8 cellular contexts compared by ENCODE assay signal in genomic region chr9:33167949-33168535, GRCh38. TPM values are rescaled to one million over a fixed set of nuclear protein-coding genes. Genes with fewer than 3 reads are reported as not detected.
DNase-seq lines count a peak whose midpoint lies in the region; ATAC-seq and TF ChIP-seq lines count a peak whose summit lies in the region.

No MANE protein-coding gene starts in this region.

- H3K36me3 ChIP-seq in ES-I3 (ENCODE audit: insufficient read depth, low read length) (no peaks in the 10 kb centered on the region), IMR-90 (ENCODE audit: control insufficient read depth, insufficient read depth, low read length) (no peaks in the 10 kb centered on the region), kidney epithelial cell (ENCODE audit: control insufficient read depth, insufficient read depth, low read length) (no peaks in the 10 kb centered on the region), thymus (ENCODE audit: control insufficient read depth, insufficient read depth) (no peaks in the 10 kb centered on the region)

- H3K9me3 ChIP-seq in ES-I3 (ENCODE audit: control insufficient read depth, insufficient read depth, low read length) (no peaks in the 10 kb centered on the region), IMR-90 (ENCODE audit: control insufficient read depth, insufficient read depth, low read length) (no peaks in the 10 kb centered on the region), thymus (ENCODE audit: control insufficient read depth) (no peaks in the 10 kb centered on the region)

- H3K4me2 ChIP-seq in IMR-90 (ENCODE audit: low read depth, low read length), result peak overlapping the region; percentile 86

- H3K9me1 ChIP-seq in IMR-90 (ENCODE audit: insufficient read depth, low read length), result peaks cover 10% of the 10 kb centered on the region

- H3K27ac ChIP-seq in IMR-90 (ENCODE audit: insufficient read depth, low read length), result peak overlapping the region; percentile 90
- H3K27ac ChIP-seq in thymus (ENCODE audit: low read depth), result peak overlapping the region; percentile 98

- no peaks in the 10 kb centered on the region for H3K9me3 Mint-ChIP-seq in activated naive CD8-positive, alpha-beta T cell treated with anti-CD3 and anti-CD28 coated beads for 36 hours

- H3K27ac Mint-ChIP-seq in activated naive CD8-positive, alpha-beta T cell treated with anti-CD3 and anti-CD28 coated beads for 36 hours, result peak overlapping the region; percentile 97

- DNase-seq in IMR-90 (no peak), kidney epithelial cell (ENCODE audit: low read depth) (no peak), G401 (ENCODE audit: low spot score) (no peak), ecto neural progenitor cell (ENCODE audit: low spot score) (no peak), NCI-H1436 treated with DMSO at 0.1 percent for 48 hours (lab: John Stamatoyannopoulos, UW) (no peak)
- DNase-seq in activated naive CD8-positive, alpha-beta T cell treated with anti-CD3 and anti-CD28 coated beads for 36 hours, result no peak

- H2AFZ ChIP-seq in IMR-90 (replicated peaks; ENCODE audit: low read length, poor library complexity), result peak overlapping the region; percentile 95

- CTCF ChIA-PET in IMR-90 (lab: Yijun Ruan, JAX), result no interaction called here

- H3K4me1 ChIP-seq in ES-I3 (ENCODE audit: insufficient read depth, low read length) (peaks cover 9% of the 10 kb centered on the region), IMR-90 (ENCODE audit: control insufficient read depth, insufficient read depth, low read length) (peaks cover 29% of the 10 kb centered on the region), thymus (ENCODE audit: control insufficient read depth, insufficient read depth, low read length) (peaks cover 31% of the 10 kb centered on the region)

- peaks cover 48% of the 10 kb centered on the region for H3K4me1 Mint-ChIP-seq in activated naive CD8-positive, alpha-beta T cell treated with anti-CD3 and anti-CD28 coated beads for 36 hours

- peak overlapping the region; percentile 81 for H2BK5ac ChIP-seq in IMR-90 (ENCODE audit: low read depth, low read length, poor library complexity, severe bottlenecking)

- H3K4me3 ChIP-seq in IMR-90 (ENCODE audit: insufficient read depth, low read depth, low read length) (peak overlapping the region; percentile 56), kidney epithelial cell (ENCODE audit: low read depth, low read length) (peak overlapping the region; percentile 46), thymus (ENCODE audit: low read length) (peak overlapping the region; percentile 75)

- peak overlapping the region; percentile 75; the same call in 1 of the 2 replicates for H3K23ac ChIP-seq in IMR-90 (ENCODE audit: low read depth, low read length)

- peak overlapping the region; percentile 94 for H3K4me3 Mint-ChIP-seq in activated naive CD8-positive, alpha-beta T cell treated with anti-CD3 and anti-CD28 coated beads for 36 hours

- no peaks in the 10 kb centered on the region for H3K27me3 ChIP-seq in IMR-90 (ENCODE audit: control insufficient read depth, insufficient read depth, low read length)
- H3K27me3 ChIP-seq in kidney epithelial cell (ENCODE audit: control insufficient read depth, insufficient read depth, low read length), result no peaks in the 10 kb centered on the region
- no peaks in the 10 kb centered on the region for H3K27me3 ChIP-seq in thymus (ENCODE audit: control insufficient read depth, insufficient read depth)

- peak overlapping the region; percentile 74; the same call in 1 of the 2 replicates for H2BK120ac ChIP-seq in IMR-90 (ENCODE audit: low read depth, low read length)

- H3K56ac ChIP-seq in IMR-90 (ENCODE audit: extremely low read depth, insufficient read depth, low read length), result peak overlapping the region; percentile 50; the same call in 1 of the 2 replicates

- H4K20me1 ChIP-seq in IMR-90 (ENCODE audit: insufficient read depth, low read length), result peaks cover 5% of the 10 kb centered on the region; the same call in 1 of the 2 replicates

- H3K9ac ChIP-seq in ES-I3 (ENCODE audit: low read depth, low read length) (peak overlapping the region; percentile 74), IMR-90 (ENCODE audit: low read depth, low read length) (peak overlapping the region; percentile 78)

- H2AK5ac ChIP-seq in IMR-90 (ENCODE audit: low read depth, low read length), result peak overlapping the region; percentile 84

- peak overlapping the region; percentile 69 for H4K91ac ChIP-seq in IMR-90 (ENCODE audit: insufficient read depth, low read depth, low read length)

- dilution Hi-C loops in IMR-90 (cut with HindIII; ENCODE audit: low sequenced_read_pairs, unreplicated experiment), result no loop called here

- in situ Hi-C loops in IMR-90 (cut with MboI; ENCODE audit: low sequenced_read_pairs), result loop anchor here (5.0 kb wide), 1 partner anchor 86 kb away; no protein-coding TSS in a partner anchor
- in situ Hi-C loops in G401 (cut with HindIII; ENCODE audit: low sequenced_read_pairs), result no loop called here

- 33% methylated on average over 2 of the region's 9 CpGs; no CpG with 5 or more reads in 1 of the 2 experiments for WGBS in IMR-90 (ENCODE audit: extremely low coverage in 2 of 2, insufficient read length in 1 of 2), 2 experiments
- WGBS in thymus, result 56% methylated on average over 9 of the region's 9 CpGs

- no peak overlapping the region for H2BK20ac ChIP-seq in IMR-90 (ENCODE audit: low read depth, low read length)

- POLR2A ChIA-PET in IMR-90 (lab: Charles Lee; ENCODE audit: unreplicated experiment), result interaction anchor here (0.9 kb wide), 1 partner anchor 92 kb away, joined by 3 read pairs; the partner anchor contains the start of gene SMU1

- peak overlapping the region; percentile 82 for H4K5ac ChIP-seq in IMR-90 (ENCODE audit: low read depth, low read length)

- H2BK15ac ChIP-seq in IMR-90 (ENCODE audit: low read depth, low read length), result peak overlapping the region; percentile 87; the same call in 1 of the 3 replicates

- H3K27me3 Mint-ChIP-seq in activated naive CD8-positive, alpha-beta T cell treated with anti-CD3 and anti-CD28 coated beads for 36 hours, result no peaks in the 10 kb centered on the region

- peak overlapping the region; percentile 81 for H3K18ac ChIP-seq in IMR-90 (ENCODE audit: low read depth, low read length)

- H3K4ac ChIP-seq in IMR-90 (ENCODE audit: low read depth, low read length), result peak overlapping the region; percentile 91

- no peak for ATAC-seq in IMR-90 (ENCODE audit: low read depth)

- no TSS peak for BruUV-seq in IMR-90 (replicated peaks; lab: Mats Ljungman, UMichigan)

- H3K79me1 ChIP-seq in IMR-90 (ENCODE audit: low read depth in 1 of 2, low read length in 2 of 2), result peaks cover 0 to 39% of the 10 kb centered on the region in 2 experiments; a peak in 2 of 4 replicates

- TF ChIP-seq RAD21 in IMR-90 (IDR thresholded peaks at IDR 0.05; ENCODE audit: low read length), result no peak

- H3K14ac ChIP-seq in IMR-90 (replicated peaks; ENCODE audit: low read depth, low read length), result peak overlapping the region; percentile 80

- peak overlapping the region; percentile 94 for H2AK9ac ChIP-seq in IMR-90 (replicated peaks; ENCODE audit: low read depth, low read length, poor library complexity)

- TF ChIP-seq CTCF in IMR-90 (conservative IDR thresholded peaks at IDR 0.05; ENCODE audit: low read depth, low read length), result no peak
- no peak for TF ChIP-seq CTCF in kidney epithelial cell (IDR thresholded peaks at IDR 0.05; ENCODE audit: insufficient read depth, low read length, poor library complexity, severe bottlenecking)

- peaks cover 16% of the 10 kb centered on the region for H3K36me3 Mint-ChIP-seq in activated naive CD8-positive, alpha-beta T cell treated with anti-CD3 and anti-CD28 coated beads for 36 hours

- TF ChIP-seq POLR2A in IMR-90 (IDR thresholded peaks at IDR 0.05; ENCODE audit: low read depth, low read length), result no peak

- intact Hi-C loops in IMR-90 (cut with micrococcal nuclease), result loop anchor here (1.0 to 5.0 kb wide), 4 partner anchors 28 to 87 kb away; no protein-coding TSS in a partner anchor

- peak overlapping the region; percentile 93 to 98 for H4K8ac ChIP-seq in IMR-90 (ENCODE audit: low read depth in 2 of 2, low read length in 2 of 2)

TF ChIP-seq in IMR-90, 13 proteins besides CTCF, POLR2A, EP300 and RAD21:
- TF ChIP-seq CHD1 (IDR thresholded peaks at IDR 0.05; ENCODE audit: low read depth, low read length) (no peak), RCOR1 (IDR thresholded peaks at IDR 0.05; ENCODE audit: insufficient replicate concordance, low read length) (no peak), NFE2L2 (IDR thresholded peaks at IDR 0.05; ENCODE audit: low read depth, low read length) (no peak), CEBPB (IDR thresholded peaks at IDR 0.05; ENCODE audit: low read depth, low read length) (no peak), FOS (IDR thresholded peaks at IDR 0.05; ENCODE audit: low read depth, low read length) (no peak)
TF ChIP-seq in IMR-90: peak in this region for 0.

RNA-seq across cellular contexts. Expression of gene B4GALT1, which starts 0.9 kb away (rescaled TPM):
- total RNA-seq in IMR-90 (2012; rRNA removed) (8.8 and 11.9 TPM in 2 replicates), kidney epithelial cell (86.1 and 103 TPM in 2 replicates)
- polyA plus RNA-seq in IMR-90 (2012; rRNA removed) (37.6 and 37.8 TPM in 2 replicates), thymus (37.1 TPM)
- 28.7 and 34.0 TPM in 2 replicates for polyA plus RNA-seq in IMR-90 (2012; cell fraction: cytosol; rRNA removed)
- polyA plus RNA-seq in IMR-90 (2012; cell fraction: nucleus; rRNA removed; ENCODE audit: low replicate concordance), result 15.4 and 23.3 TPM in 2 replicates
- total RNA-seq in activated naive CD8-positive, alpha-beta T cell treated with anti-CD3 and anti-CD28 coated beads for 36 hours, result 10 to 100 TPM; 33.5 to 35.0 TPM
- total RNA-seq in G401 (2014; rRNA removed; shearing (Covaris generic)), result 15.1 and 15.3 TPM in 2 replicates
